Comparison of ENCODE assay signal across 7 cellular contexts in genomic region chr1:161065681-161066080, GRCh38. TPM values are rescaled to one million over a fixed set of nuclear protein-coding genes. Genes with fewer than 3 reads are reported as not detected.
A peak's percentile ranks its signal among the peaks of the same experiment; 100 is the strongest.
DNase-seq lines count a peak whose midpoint lies in the region; ATAC-seq lines count a peak whose summit lies in the region.
"Not testable (repeated sequence)": the region's sequence is repeated elsewhere in the genome, so short reads cannot be mapped to it uniquely, and the experiment has no call there.
"Had no signal": no experiment of that assay in that cellular context is flagged by ENCODE, and none has a peak within 500 bp of the region (broad histone marks: within the 10 kb centered on the region; RNA-seq: fewer than 3 reads in every experiment).

No MANE protein-coding gene starts in this region.

- H3K9me3 Mint-ChIP-seq in CD4-positive, alpha-beta memory T cell; activated CD8-positive, alpha-beta memory T cell treated with anti-CD3 and anti-CD28 coated beads, Interleukin-2, amount 10 ng/mL, durations not matched to agents 7 days and 5 days (ENCODE audit: low read depth); activated naive CD8-positive, alpha-beta T cell (ENCODE audit: low read depth); naive B cell; stimulated activated naive CD8-positive, alpha-beta T cell treated with anti-CD3 and anti-CD28 coated beads, Interleukin-15, amount 100 ng/mL, for 72 hours: not testable (repeated sequence)

- peak overlapping the region in 6 of 8 donors; percentile 9 to 96 (median 56) for H3K4me3 Mint-ChIP-seq in CD4-positive, alpha-beta memory T cell
- H3K4me3 Mint-ChIP-seq in T-helper 17 cell (peak overlapping the region; percentile 99), naive B cell (peak overlapping the region in 4 of 8 donors; percentile 15 to 47 (median 22))
- H3K4me3 Mint-ChIP-seq in activated CD8-positive, alpha-beta memory T cell treated with anti-CD3 and anti-CD28 coated beads, Interleukin-2, amount 10 ng/mL, durations not matched to agents 7 days and 5 days, result not testable (repeated sequence)
- peak overlapping the region; percentile 53 for H3K4me3 Mint-ChIP-seq in activated naive CD8-positive, alpha-beta T cell
- H3K4me3 Mint-ChIP-seq in stimulated activated naive CD8-positive, alpha-beta T cell treated with anti-CD3 and anti-CD28 coated beads, Interleukin-15, amount 100 ng/mL, for 72 hours, result peak overlapping the region; percentile 53 to 55

- H3K36me3 Mint-ChIP-seq in CD4-positive, alpha-beta memory T cell, result peaks cover 37 to 65% of the 10 kb centered on the region in 2 donors
- peaks cover 18% of the 10 kb centered on the region for H3K36me3 Mint-ChIP-seq in T-helper 17 cell (ENCODE audit: low read depth)
- peaks cover 56% of the 10 kb centered on the region for H3K36me3 Mint-ChIP-seq in activated CD8-positive, alpha-beta memory T cell treated with anti-CD3 and anti-CD28 coated beads, Interleukin-2, amount 10 ng/mL, durations not matched to agents 7 days and 5 days
- not testable (repeated sequence) for H3K36me3 Mint-ChIP-seq in activated naive CD8-positive, alpha-beta T cell
- H3K36me3 Mint-ChIP-seq in naive B cell, result peaks cover 0 to 20% of the 10 kb centered on the region in 2 donors

- peak overlapping the region; percentile 42 to 92 (median 76) for H3K27ac Mint-ChIP-seq in CD4-positive, alpha-beta memory T cell
- H3K27ac Mint-ChIP-seq in T-helper 17 cell (peak overlapping the region; percentile 99), naive B cell (peak overlapping the region in 5 of 6 donors; percentile 57 to 93 (median 84))
- H3K27ac Mint-ChIP-seq in activated CD8-positive, alpha-beta memory T cell treated with anti-CD3 and anti-CD28 coated beads, Interleukin-2, amount 10 ng/mL, durations not matched to agents 7 days and 5 days, result peak overlapping the region; percentile 54
- peak overlapping the region; percentile 90 for H3K27ac Mint-ChIP-seq in activated naive CD8-positive, alpha-beta T cell
- peak overlapping the region; percentile 44 to 89 for H3K27ac Mint-ChIP-seq in stimulated activated naive CD8-positive, alpha-beta T cell treated with anti-CD3 and anti-CD28 coated beads, Interleukin-15, amount 100 ng/mL, for 72 hours

- not testable (repeated sequence) for DNase-seq in CD4-positive, alpha-beta memory T cell; T-helper 17 cell; activated CD8-positive, alpha-beta memory T cell treated with anti-CD3 and anti-CD28 coated beads, Interleukin-2, amount 10 ng/mL, durations not matched to agents 7 days and 5 days; naive B cell; stimulated activated naive CD8-positive, alpha-beta T cell treated with anti-CD3 and anti-CD28 coated beads, Interleukin-15, amount 100 ng/mL, for 72 hours

- H3K36me3 ChIP-seq in CD4-positive, alpha-beta memory T cell (ENCODE audit: insufficient read depth, low read length), result peaks cover 12% of the 10 kb centered on the region

- not testable (repeated sequence) for H3K4me3 ChIP-seq in CD4-positive, alpha-beta memory T cell (ENCODE audit: low read length in 2 of 2)

- H3K9me3 ChIP-seq in CD4-positive, alpha-beta memory T cell (ENCODE audit: control insufficient read depth in 1 of 2, low read length in 2 of 2); T-helper 17 cell (ENCODE audit: control insufficient read depth, low read length, poor library complexity, severe bottlenecking): not testable (repeated sequence)

- CTCF ChIA-PET in CD4-positive, alpha-beta memory T cell (lab: Charles Lee; ENCODE audit: partially characterized antibody), result interaction anchor here (1.3 to 10.1 kb wide), 4 partner anchors 9 to 30 kb away, joined by 4 to 171 read pairs (median 82); partner anchors contain the start of genes KLHDC9, TSTD1 and USF1
- CTCF ChIA-PET in activated CD8-positive, alpha-beta memory T cell treated with anti-CD3 and anti-CD28 coated beads, Interleukin-2, amount 10 ng/mL, durations not matched to agents 7 days and 5 days (lab: Charles Lee), result interaction anchor here (0.7 to 1.5 kb wide), 5 partner anchors 19 to 159 kb away, joined by 3 to 4 read pairs (median 3); no protein-coding TSS in a partner anchor

- POLR2A ChIA-PET in CD4-positive, alpha-beta memory T cell (lab: Charles Lee; ENCODE audit: partially characterized antibody), result interaction anchor here (0.9 to 10.9 kb wide), 2 partner anchors 20 to 52 kb away, joined by 4 to 602 read pairs; partner anchors contain the start of genes NIT1, PFDN2, TSTD1 and USF1

- intact Hi-C loops in CD4-positive, alpha-beta memory T cell (cut with micrococcal nuclease), result loop anchor here (5.0 kb wide), 1 partner anchor 723 kb away; the partner anchor contains the start of genes COPA and NCSTN

- H3K27ac ChIP-seq in CD4-positive, alpha-beta memory T cell (ENCODE audit: low read depth, low read length), result not testable (repeated sequence)

- not testable (repeated sequence) for H3K27me3 ChIP-seq in CD4-positive, alpha-beta memory T cell (ENCODE audit: insufficient read depth, low read length)

- H3K4me1 Mint-ChIP-seq in CD4-positive, alpha-beta memory T cell, result peaks cover 48 to 89% (median 65%) of the 10 kb centered on the region in 4 donors
- peaks cover 60% of the 10 kb centered on the region for H3K4me1 Mint-ChIP-seq in T-helper 17 cell
- peaks cover 63% of the 10 kb centered on the region for H3K4me1 Mint-ChIP-seq in activated CD8-positive, alpha-beta memory T cell treated with anti-CD3 and anti-CD28 coated beads, Interleukin-2, amount 10 ng/mL, durations not matched to agents 7 days and 5 days
- peaks cover 76% of the 10 kb centered on the region for H3K4me1 Mint-ChIP-seq in activated naive CD8-positive, alpha-beta T cell (ENCODE audit: low read depth)
- H3K4me1 Mint-ChIP-seq in naive B cell, result peaks cover 53 to 83% (median 76%) of the 10 kb centered on the region in 3 donors
- peaks cover 81% of the 10 kb centered on the region for H3K4me1 Mint-ChIP-seq in stimulated activated naive CD8-positive, alpha-beta T cell treated with anti-CD3 and anti-CD28 coated beads, Interleukin-15, amount 100 ng/mL, for 72 hours

- peaks cover 82% of the 10 kb centered on the region for H3K4me1 ChIP-seq in CD4-positive, alpha-beta memory T cell (ENCODE audit: insufficient read depth, low read length)

- not testable (repeated sequence) for ATAC-seq in T-helper 17 cell; activated CD8-positive, alpha-beta memory T cell treated with anti-CD3 and anti-CD28 coated beads, Interleukin-2, amount 10 ng/mL, durations not matched to agents 7 days and 5 days; naive B cell (ENCODE audit: low read depth in 2 of 2); stimulated activated naive CD8-positive, alpha-beta T cell treated with anti-CD3 and anti-CD28 coated beads, Interleukin-15, amount 100 ng/mL, for 72 hours

- not testable (repeated sequence) for H3K27me3 Mint-ChIP-seq in CD4-positive, alpha-beta memory T cell; T-helper 17 cell; activated CD8-positive, alpha-beta memory T cell treated with anti-CD3 and anti-CD28 coated beads, Interleukin-2, amount 10 ng/mL, durations not matched to agents 7 days and 5 days; activated naive CD8-positive, alpha-beta T cell; naive B cell; stimulated activated naive CD8-positive, alpha-beta T cell treated with anti-CD3 and anti-CD28 coated beads, Interleukin-15, amount 100 ng/mL, for 72 hours

RNA-seq across cellular contexts. Expression of gene ARHGAP30, which starts 4.0 kb away (rescaled TPM):
- total RNA-seq in CD4-positive, alpha-beta memory T cell, result 100 to 1,000 TPM; 222 to 226 TPM
- polyA plus RNA-seq in CD4-positive, alpha-beta memory T cell, result 100 to 1,000 TPM in 1 of 2 donors, 10 to 100 TPM in 1; 63.4 to 213 TPM
- 100 to 1,000 TPM; 156 to 189 TPM for total RNA-seq in T-helper 17 cell
- 100 to 1,000 TPM; 260 to 273 TPM for total RNA-seq in activated CD8-positive, alpha-beta memory T cell treated with anti-CD3 and anti-CD28 coated beads, Interleukin-2, amount 10 ng/mL, durations not matched to agents 7 days and 5 days
- polyA plus RNA-seq in naive B cell (ENCODE audit: low read depth in 6 of 6), result 100 to 1,000 TPM in 1 of 6 donors, 10 to 100 TPM in 5; 42.4 to 154 (median 82.6) TPM
- total RNA-seq: SJSA1 had no signal

RNA-seq across cellular contexts. Expression of gene USF1, which starts 19.9 kb away (rescaled TPM):
- total RNA-seq in CD4-positive, alpha-beta memory T cell, result 100 to 1,000 TPM; 101 to 102 TPM
- polyA plus RNA-seq in CD4-positive, alpha-beta memory T cell, result 1 to 10 TPM; 1.4 to 5.9 TPM
- total RNA-seq in T-helper 17 cell, result 10 to 100 TPM; 80.6 to 85.4 TPM
- total RNA-seq in activated CD8-positive, alpha-beta memory T cell treated with anti-CD3 and anti-CD28 coated beads, Interleukin-2, amount 10 ng/mL, durations not matched to agents 7 days and 5 days, result 10 to 100 TPM; 75.4 to 90.1 TPM
- 10 to 100 TPM in 3 of 6 donors, 1 to 10 TPM in 3; 4.4 to 23.9 (median 9.7) TPM for polyA plus RNA-seq in naive B cell (ENCODE audit: low read depth in 6 of 6)

RNA-seq across cellular contexts. Expression of gene NECTIN4, which starts 23.7 kb away (rescaled TPM):
- total RNA-seq in CD4-positive, alpha-beta memory T cell, result not detected
- not detected for polyA plus RNA-seq in CD4-positive, alpha-beta memory T cell
- total RNA-seq in T-helper 17 cell, result not detected
- under 1 TPM; 0.12 TPM for total RNA-seq in activated CD8-positive, alpha-beta memory T cell treated with anti-CD3 and anti-CD28 coated beads, Interleukin-2, amount 10 ng/mL, durations not matched to agents 7 days and 5 days
- polyA plus RNA-seq in naive B cell (ENCODE audit: low read depth in 6 of 6), result not detected

RNA-seq across cellular contexts. Expression of gene TSTD1, which starts 26.9 kb away (rescaled TPM):
- 10 to 100 TPM; 92.0 to 93.1 TPM for total RNA-seq in CD4-positive, alpha-beta memory T cell
- 100 to 1,000 TPM; 264 to 411 TPM for polyA plus RNA-seq in CD4-positive, alpha-beta memory T cell
- total RNA-seq in T-helper 17 cell, result 10 to 100 TPM; 45.5 to 45.7 TPM
- 10 to 100 TPM; 62.8 TPM for total RNA-seq in activated CD8-positive, alpha-beta memory T cell treated with anti-CD3 and anti-CD28 coated beads, Interleukin-2, amount 10 ng/mL, durations not matched to agents 7 days and 5 days
- polyA plus RNA-seq in naive B cell (ENCODE audit: low read depth in 6 of 6), result 100 to 1,000 TPM; 477 to 790 (median 657) TPM

RNA-seq across cellular contexts. Expression of gene KLHDC9, which starts 32.5 kb away (rescaled TPM):
- total RNA-seq in CD4-positive, alpha-beta memory T cell, result under 1 TPM; 0.52 to 0.53 TPM
- polyA plus RNA-seq in CD4-positive, alpha-beta memory T cell, result 1 to 10 TPM in 1 of 2 donors, under 1 TPM in 1; 0.68 to 2.4 TPM
- under 1 TPM in 1 of 2 donors, not detected in 1; 0.57 TPM for total RNA-seq in T-helper 17 cell
- total RNA-seq in activated CD8-positive, alpha-beta memory T cell treated with anti-CD3 and anti-CD28 coated beads, Interleukin-2, amount 10 ng/mL, durations not matched to agents 7 days and 5 days, result under 1 TPM; 0.52 to 0.85 TPM
- polyA plus RNA-seq in naive B cell (ENCODE audit: low read depth in 6 of 6), result 1 to 10 TPM in 5 of 6 donors, not detected in 1; 1.3 to 4.4 (median 2.3) TPM
- total RNA-seq: SJSA1 had no signal
